9 cellular contexts compared by ENCODE assay signal in genomic region chr17:74430385-74430705, GRCh38. TPM values are rescaled to one million over a fixed set of nuclear protein-coding genes. Genes with fewer than 3 reads are reported as not detected.
A peak's percentile ranks its signal among the peaks of the same experiment; 100 is the strongest.
DNase-seq lines count a peak whose midpoint lies in the region; ATAC-seq and TF ChIP-seq lines count a peak whose summit lies in the region.
"Had no signal": no experiment of that assay in that cellular context is flagged by ENCODE, and none has a peak within 500 bp of the region (broad histone marks: within the 10 kb centered on the region; RNA-seq: fewer than 3 reads in every experiment).

No MANE protein-coding gene starts in this region.

- H3K27me3 Mint-ChIP-seq in naive thymus-derived CD4-positive, alpha-beta T cell = peaks cover 24 to 76% (median 45%) of the 10 kb centered on the region in 5 donors

- no peak for TF ChIP-seq POLR2A in uterus (IDR thresholded peaks at IDR 0.05)

- ATAC-seq in Right ventricle myocardium inferior = no peak
- ATAC-seq in left cardiac atrium = no peak
- no peak for ATAC-seq in naive thymus-derived CD4-positive, alpha-beta T cell
- ATAC-seq in HG02885 (IDR thresholded peaks at IDR 0.05; ENCODE audit: poor library complexity, unreplicated experiment) = no peak

- H3K9ac ChIP-seq in duodenal mucosa (ENCODE audit: low read depth in 1 of 2, low read length in 2 of 2) = peak overlapping the region; percentile 87 to 99

- H3K36me3 Mint-ChIP-seq in naive thymus-derived CD4-positive, alpha-beta T cell = no peaks in the 10 kb centered on the region

- H3K27ac Mint-ChIP-seq in naive thymus-derived CD4-positive, alpha-beta T cell = peak overlapping the region in 1 of 9 donors; percentile 46

- TF ChIP-seq CTCF in uterus (IDR thresholded peaks at IDR 0.05) (no peak), GM10266 (IDR thresholded peaks at IDR 0.05; ENCODE audit: control insufficient read depth, insufficient read depth, low read depth, missing control alignments) (no peak)

- DNase-seq in Right ventricle myocardium inferior (ENCODE audit: missing footprints) (peak; percentile 62), left cardiac atrium (no peak), uterus (no peak), NCI-H2107 (lab: John Stamatoyannopoulos, UW) (no peak), GM10266 (ENCODE audit: extremely low spot score) (no peak)
- DNase-seq in naive thymus-derived CD4-positive, alpha-beta T cell = no peak
- DNase-seq: stimulated activated naive CD4-positive, alpha-beta T cell treated with Interleukin-2 at 50 U/mL for 16 hours had no signal

- peaks cover 0 to 18% (median 5%) of the 10 kb centered on the region in 7 donors for H3K4me1 Mint-ChIP-seq in naive thymus-derived CD4-positive, alpha-beta T cell

- no peaks in the 10 kb centered on the region for H3K9me3 Mint-ChIP-seq in naive thymus-derived CD4-positive, alpha-beta T cell

- H3K4me3 Mint-ChIP-seq in naive thymus-derived CD4-positive, alpha-beta T cell = peak overlapping the region in 6 of 10 donors; percentile 3 to 77 (median 45)

- CTCF ChIA-PET in naive thymus-derived CD4-positive, alpha-beta T cell (lab: Charles Lee) = no interaction called here

- H3K9me3 ChIP-seq in duodenal mucosa (ENCODE audit: control insufficient read depth in 1 of 2, low read length in 2 of 2) (no peaks in the 10 kb centered on the region), uterus (no peaks in the 10 kb centered on the region)
- no peaks in the 10 kb centered on the region for H3K9me3 ChIP-seq in naive thymus-derived CD4-positive, alpha-beta T cell (ENCODE audit: control insufficient read depth in 2 of 3, low read length in 3 of 3)

- H3K27ac ChIP-seq in duodenal mucosa (ENCODE audit: low read depth, low read length) (peak overlapping the region; percentile 96), uterus (peak overlapping the region; percentile 83 to 94)
- no peak overlapping the region for H3K27ac ChIP-seq in naive thymus-derived CD4-positive, alpha-beta T cell (ENCODE audit: low read depth, low read length)

- POLR2A ChIA-PET in naive thymus-derived CD4-positive, alpha-beta T cell (lab: Charles Lee) = no interaction called here

- H3K27me3 ChIP-seq in duodenal mucosa (ENCODE audit: control insufficient read depth in 1 of 2, insufficient read depth in 2 of 2, low read length in 2 of 2) (peaks cover 0 to 6% of the 10 kb centered on the region in 2 donors), uterus (no peaks in the 10 kb centered on the region)
- H3K27me3 ChIP-seq in naive thymus-derived CD4-positive, alpha-beta T cell (ENCODE audit: control insufficient read depth in 2 of 2, insufficient read depth in 2 of 2, low read length in 2 of 2) = peaks cover 5 to 13% of the 10 kb centered on the region in 2 donors

- intact Hi-C loops in Right ventricle myocardium inferior (cut with DNase I) = loop anchor here (5.0 kb wide), 1 partner anchor 218 kb away; the partner anchor contains the start of gene TTYH2
- intact Hi-C loops in left cardiac atrium (cut with DNase I) = no loop called here
- intact Hi-C loops in naive thymus-derived CD4-positive, alpha-beta T cell (cut with micrococcal nuclease) = loop anchor here in 1 of 2 donors (10.0 kb wide), 1 partner anchor 64 kb away; no protein-coding TSS in a partner anchor
- intact Hi-C loops in uterus (cut with DNase I; ENCODE audit: low total_unique reads) = no loop called here

- H3K4me3 ChIP-seq in duodenal mucosa (ENCODE audit: low read depth in 1 of 2, low read length in 2 of 2) (peak overlapping the region; percentile 80 to 82), uterus (peak overlapping the region; percentile 41 to 62)
- H3K4me3 ChIP-seq in naive thymus-derived CD4-positive, alpha-beta T cell (ENCODE audit: low read length) = no peak overlapping the region

- no peaks in the 10 kb centered on the region for H3K36me3 ChIP-seq in duodenal mucosa (ENCODE audit: control insufficient read depth in 1 of 2, insufficient read depth in 2 of 2, low read length in 2 of 2)
- H3K36me3 ChIP-seq in naive thymus-derived CD4-positive, alpha-beta T cell (ENCODE audit: control insufficient read depth in 2 of 3, insufficient read depth in 3 of 3, low read length in 3 of 3) = no peaks in the 10 kb centered on the region
- no peaks in the 10 kb centered on the region for H3K36me3 ChIP-seq in uterus

- H3K4me1 ChIP-seq in duodenal mucosa (ENCODE audit: control insufficient read depth in 1 of 2, insufficient read depth in 2 of 2, low read length in 2 of 2) = peaks cover 40 to 48% of the 10 kb centered on the region in 2 donors
- H3K4me1 ChIP-seq in naive thymus-derived CD4-positive, alpha-beta T cell (ENCODE audit: control insufficient read depth in 2 of 2, insufficient read depth in 2 of 2, low read length in 2 of 2) = peaks cover 0 to 6% of the 10 kb centered on the region in 2 donors
- no peaks in the 10 kb centered on the region for H3K4me1 ChIP-seq in uterus

RNA-seq across cellular contexts. Expression of gene GPRC5C, which starts 1.5 kb away (rescaled TPM):
- total RNA-seq in Right ventricle myocardium inferior (37.2 TPM), left cardiac atrium (10 to 100 TPM; 24.2 to 25.9 TPM), uterus (10 to 100 TPM in 3 of 4 donors, 1 to 10 TPM in 1; 2.8 to 56.8 (median 27.6) TPM)
- 1 to 10 TPM in 1 of 5 experiments, under 1 TPM in 2, not detected in 2; 0.13 to 1.9 (median 0.29) TPM for total RNA-seq in naive thymus-derived CD4-positive, alpha-beta T cell
- not detected for polyA plus RNA-seq in naive thymus-derived CD4-positive, alpha-beta T cell

RNA-seq across cellular contexts. Expression of gene CD300A, which starts 36.1 kb away (rescaled TPM):
- total RNA-seq in Right ventricle myocardium inferior = 2.4 TPM
- 1 to 10 TPM; 2.9 to 5.7 TPM for total RNA-seq in left cardiac atrium
- total RNA-seq in naive thymus-derived CD4-positive, alpha-beta T cell = 10 to 100 TPM in 2 of 5 experiments, 1 to 10 TPM in 3; 5.0 to 52.4 (median 6.8) TPM
- polyA plus RNA-seq in naive thymus-derived CD4-positive, alpha-beta T cell = 1 to 10 TPM; 5.8 to 9.5 TPM
- total RNA-seq in uterus = 10 to 100 TPM in 1 of 4 donors, 1 to 10 TPM in 2, not detected in 1; 3.2 to 10.9 (median 4.0) TPM
